In the genomic region with DNA sequence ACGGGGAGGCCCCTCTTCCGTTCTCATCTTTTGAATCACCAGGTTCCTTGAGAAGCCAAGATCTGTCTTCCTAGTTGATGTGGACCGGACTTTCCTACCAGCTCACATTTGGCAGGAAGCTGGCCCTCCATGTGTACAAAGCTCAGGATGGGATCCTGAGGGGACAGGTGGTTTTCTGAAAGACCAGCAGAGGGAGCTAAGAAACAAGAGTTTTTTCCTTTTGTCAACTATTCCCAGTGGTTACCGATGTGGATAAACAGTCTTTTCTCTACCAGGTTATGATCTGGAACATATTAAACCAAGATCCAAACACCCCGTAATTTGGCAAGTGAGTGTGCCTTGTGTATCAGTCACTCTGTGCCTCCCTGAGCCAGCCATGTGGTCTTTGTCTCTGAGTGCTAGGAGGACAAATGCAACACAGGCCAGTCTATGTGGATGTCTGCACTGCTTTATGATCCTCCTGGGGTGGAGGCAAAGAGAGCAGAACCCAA, we compare ENCODE assay signal across 1 cellular context.
TF ChIP-seq lines count a peak whose summit lies in the region.

No MANE protein-coding gene starts in this region.

TF ChIP-seq in HepG2, 621 proteins besides CTCF, POLR2A, EP300 and RAD21 (continued from another document):
- TF ChIP-seq ZSCAN29 (CRISPR knock-in tag; conservative IDR thresholded peaks at IDR 0.05) (no peak), TCF7L2 (IDR thresholded peaks at IDR 0.05; ENCODE audit: low read depth, low read length) (no peak), MBNL3 (CRISPR knock-in tag; conservative IDR thresholded peaks at IDR 0.05) (no peak), SAP130 (CRISPR knock-in tag; IDR thresholded peaks at IDR 0.05; ENCODE audit: low read depth) (no peak), ZNF160 (CRISPR knock-in tag; IDR thresholded peaks at IDR 0.05) (no peak), ZNF382 (CRISPR knock-in tag; IDR thresholded peaks at IDR 0.05; ENCODE audit: borderline replicate concordance) (no peak), ZNF841 (CRISPR knock-in tag; IDR thresholded peaks at IDR 0.05; ENCODE audit: borderline replicate concordance) (no peak), MZF1 (CRISPR knock-in tag; IDR thresholded peaks at IDR 0.05; ENCODE audit: borderline replicate concordance) (no peak), ZNF672 (CRISPR knock-in tag; IDR thresholded peaks at IDR 0.05) (no peak), RAD51 (IDR thresholded peaks at IDR 0.05; ENCODE audit: borderline replicate concordance) (no peak)
- TF ChIP-seq, protein P1, sequence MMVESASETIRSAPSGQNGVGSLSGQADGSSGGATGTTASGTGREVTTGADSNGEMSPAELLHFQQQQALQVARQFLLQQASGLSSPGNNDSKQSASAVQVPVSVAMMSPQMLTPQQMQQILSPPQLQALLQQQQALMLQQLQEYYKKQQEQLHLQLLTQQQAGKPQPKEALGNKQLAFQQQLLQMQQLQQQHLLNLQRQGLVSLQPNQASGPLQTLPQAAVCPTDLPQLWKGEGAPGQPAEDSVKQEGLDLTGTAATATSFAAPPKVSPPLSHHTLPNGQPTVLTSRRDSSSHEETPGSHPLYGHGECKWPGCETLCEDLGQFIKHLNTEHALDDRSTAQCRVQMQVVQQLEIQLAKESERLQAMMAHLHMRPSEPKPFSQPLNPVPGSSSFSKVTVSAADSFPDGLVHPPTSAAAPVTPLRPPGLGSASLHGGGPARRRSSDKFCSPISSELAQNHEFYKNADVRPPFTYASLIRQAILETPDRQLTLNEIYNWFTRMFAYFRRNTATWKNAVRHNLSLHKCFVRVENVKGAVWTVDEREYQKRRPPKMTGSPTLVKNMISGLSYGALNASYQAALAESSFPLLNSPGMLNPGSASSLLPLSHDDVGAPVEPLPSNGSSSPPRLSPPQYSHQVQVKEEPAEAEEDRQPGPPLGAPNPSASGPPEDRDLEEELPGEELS (CRISPR knock-in tag; IDR thresholded peaks at IDR 0.05), result no peak
- TF ChIP-seq, protein P2, sequence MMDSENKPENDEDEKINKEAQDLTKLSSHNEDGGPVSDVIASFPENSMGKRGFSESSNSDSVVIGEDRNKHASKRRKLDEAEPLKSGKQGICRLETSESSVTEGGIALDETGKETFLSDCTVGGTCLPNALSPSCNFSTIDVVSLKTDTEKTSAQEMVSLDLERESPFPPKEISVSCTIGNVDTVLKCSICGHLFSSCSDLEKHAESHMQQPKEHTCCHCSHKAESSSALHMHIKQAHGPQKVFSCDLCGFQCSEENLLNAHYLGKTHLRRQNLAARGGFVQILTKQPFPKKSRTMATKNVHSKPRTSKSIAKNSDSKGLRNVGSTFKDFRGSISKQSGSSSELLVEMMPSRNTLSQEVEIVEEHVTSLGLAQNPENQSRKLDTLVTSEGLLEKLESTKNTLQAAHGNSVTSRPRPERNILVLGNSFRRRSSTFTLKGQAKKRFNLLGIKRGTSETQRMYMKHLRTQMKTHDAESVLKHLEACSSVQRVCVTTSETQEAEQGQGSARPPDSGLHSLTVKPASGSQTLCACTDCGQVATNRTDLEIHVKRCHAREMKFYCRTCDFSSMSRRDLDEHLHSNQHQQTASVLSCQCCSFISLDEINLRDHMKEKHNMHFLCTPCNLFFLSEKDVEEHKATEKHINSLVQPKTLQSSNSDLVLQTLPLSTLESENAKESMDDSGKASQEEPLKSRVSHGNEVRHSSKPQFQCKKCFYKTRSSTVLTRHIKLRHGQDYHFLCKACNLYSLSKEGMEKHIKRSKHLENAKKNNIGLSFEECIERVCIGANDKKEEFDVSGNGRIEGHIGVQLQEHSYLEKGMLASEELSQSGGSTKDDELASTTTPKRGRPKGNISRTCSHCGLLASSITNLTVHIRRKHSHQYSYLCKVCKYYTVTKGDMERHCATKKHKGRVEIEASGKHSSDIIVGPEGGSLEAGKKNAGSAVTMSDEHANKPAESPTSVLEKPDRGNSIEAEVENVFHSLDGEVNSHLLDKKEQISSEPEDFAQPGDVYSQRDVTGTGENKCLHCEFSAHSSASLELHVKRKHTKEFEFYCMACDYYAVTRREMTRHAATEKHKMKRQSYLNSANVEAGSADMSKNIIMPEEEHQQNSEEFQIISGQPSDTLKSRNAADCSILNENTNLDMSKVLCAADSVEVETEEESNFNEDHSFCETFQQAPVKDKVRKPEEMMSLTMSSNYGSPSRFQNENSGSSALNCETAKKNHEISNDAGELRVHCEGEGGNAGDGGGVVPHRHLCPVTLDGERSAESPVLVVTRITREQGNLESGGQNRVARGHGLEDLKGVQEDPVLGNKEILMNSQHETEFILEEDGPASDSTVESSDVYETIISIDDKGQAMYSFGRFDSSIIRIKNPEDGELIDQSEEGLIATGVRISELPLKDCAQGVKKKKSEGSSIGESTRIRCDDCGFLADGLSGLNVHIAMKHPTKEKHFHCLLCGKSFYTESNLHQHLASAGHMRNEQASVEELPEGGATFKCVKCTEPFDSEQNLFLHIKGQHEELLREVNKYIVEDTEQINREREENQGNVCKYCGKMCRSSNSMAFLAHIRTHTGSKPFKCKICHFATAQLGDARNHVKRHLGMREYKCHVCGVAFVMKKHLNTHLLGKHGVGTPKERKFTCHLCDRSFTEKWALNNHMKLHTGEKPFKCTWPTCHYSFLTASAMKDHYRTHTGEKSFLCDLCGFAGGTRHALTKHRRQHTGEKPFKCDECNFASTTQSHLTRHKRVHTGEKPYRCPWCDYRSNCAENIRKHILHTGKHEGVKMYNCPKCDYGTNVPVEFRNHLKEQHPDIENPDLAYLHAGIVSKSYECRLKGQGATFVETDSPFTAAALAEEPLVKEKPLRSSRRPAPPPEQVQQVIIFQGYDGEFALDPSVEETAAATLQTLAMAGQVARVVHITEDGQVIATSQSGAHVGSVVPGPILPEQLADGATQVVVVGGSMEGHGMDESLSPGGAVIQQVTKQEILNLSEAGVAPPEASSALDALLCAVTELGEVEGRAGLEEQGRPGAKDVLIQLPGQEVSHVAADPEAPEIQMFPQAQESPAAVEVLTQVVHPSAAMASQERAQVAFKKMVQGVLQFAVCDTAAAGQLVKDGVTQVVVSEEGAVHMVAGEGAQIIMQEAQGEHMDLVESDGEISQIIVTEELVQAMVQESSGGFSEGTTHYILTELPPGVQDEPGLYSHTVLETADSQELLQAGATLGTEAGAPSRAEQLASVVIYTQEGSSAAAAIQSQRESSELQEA (CRISPR knock-in tag; IDR thresholded peaks at IDR 0.05; ENCODE audit: not compliant biosample characterization), result no peak
- TF ChIP-seq, protein P3, sequence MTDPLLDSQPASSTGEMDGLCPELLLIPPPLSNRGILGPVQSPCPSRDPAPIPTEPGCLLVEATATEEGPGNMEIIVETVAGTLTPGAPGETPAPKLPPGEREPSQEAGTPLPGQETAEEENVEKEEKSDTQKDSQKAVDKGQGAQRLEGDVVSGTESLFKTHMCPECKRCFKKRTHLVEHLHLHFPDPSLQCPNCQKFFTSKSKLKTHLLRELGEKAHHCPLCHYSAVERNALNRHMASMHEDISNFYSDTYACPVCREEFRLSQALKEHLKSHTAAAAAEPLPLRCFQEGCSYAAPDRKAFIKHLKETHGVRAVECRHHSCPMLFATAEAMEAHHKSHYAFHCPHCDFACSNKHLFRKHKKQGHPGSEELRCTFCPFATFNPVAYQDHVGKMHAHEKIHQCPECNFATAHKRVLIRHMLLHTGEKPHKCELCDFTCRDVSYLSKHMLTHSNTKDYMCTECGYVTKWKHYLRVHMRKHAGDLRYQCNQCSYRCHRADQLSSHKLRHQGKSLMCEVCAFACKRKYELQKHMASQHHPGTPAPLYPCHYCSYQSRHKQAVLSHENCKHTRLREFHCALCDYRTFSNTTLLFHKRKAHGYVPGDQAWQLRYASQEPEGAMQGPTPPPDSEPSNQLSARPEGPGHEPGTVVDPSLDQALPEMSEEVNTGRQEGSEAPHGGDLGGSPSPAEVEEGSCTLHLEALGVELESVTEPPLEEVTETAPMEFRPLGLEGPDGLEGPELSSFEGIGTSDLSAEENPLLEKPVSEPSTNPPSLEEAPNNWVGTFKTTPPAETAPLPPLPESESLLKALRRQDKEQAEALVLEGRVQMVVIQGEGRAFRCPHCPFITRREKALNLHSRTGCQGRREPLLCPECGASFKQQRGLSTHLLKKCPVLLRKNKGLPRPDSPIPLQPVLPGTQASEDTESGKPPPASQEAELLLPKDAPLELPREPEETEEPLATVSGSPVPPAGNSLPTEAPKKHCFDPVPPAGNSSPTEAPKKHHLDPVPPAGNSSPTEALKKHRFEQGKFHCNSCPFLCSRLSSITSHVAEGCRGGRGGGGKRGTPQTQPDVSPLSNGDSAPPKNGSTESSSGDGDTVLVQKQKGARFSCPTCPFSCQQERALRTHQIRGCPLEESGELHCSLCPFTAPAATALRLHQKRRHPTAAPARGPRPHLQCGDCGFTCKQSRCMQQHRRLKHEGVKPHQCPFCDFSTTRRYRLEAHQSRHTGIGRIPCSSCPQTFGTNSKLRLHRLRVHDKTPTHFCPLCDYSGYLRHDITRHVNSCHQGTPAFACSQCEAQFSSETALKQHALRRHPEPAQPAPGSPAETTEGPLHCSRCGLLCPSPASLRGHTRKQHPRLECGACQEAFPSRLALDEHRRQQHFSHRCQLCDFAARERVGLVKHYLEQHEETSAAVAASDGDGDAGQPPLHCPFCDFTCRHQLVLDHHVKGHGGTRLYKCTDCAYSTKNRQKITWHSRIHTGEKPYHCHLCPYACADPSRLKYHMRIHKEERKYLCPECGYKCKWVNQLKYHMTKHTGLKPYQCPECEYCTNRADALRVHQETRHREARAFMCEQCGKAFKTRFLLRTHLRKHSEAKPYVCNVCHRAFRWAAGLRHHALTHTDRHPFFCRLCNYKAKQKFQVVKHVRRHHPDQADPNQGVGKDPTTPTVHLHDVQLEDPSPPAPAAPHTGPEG (CRISPR knock-in tag; IDR thresholded peaks at IDR 0.05), result no peak
